ENCODE assay signal across 16 cellular contexts in the genomic region with DNA sequence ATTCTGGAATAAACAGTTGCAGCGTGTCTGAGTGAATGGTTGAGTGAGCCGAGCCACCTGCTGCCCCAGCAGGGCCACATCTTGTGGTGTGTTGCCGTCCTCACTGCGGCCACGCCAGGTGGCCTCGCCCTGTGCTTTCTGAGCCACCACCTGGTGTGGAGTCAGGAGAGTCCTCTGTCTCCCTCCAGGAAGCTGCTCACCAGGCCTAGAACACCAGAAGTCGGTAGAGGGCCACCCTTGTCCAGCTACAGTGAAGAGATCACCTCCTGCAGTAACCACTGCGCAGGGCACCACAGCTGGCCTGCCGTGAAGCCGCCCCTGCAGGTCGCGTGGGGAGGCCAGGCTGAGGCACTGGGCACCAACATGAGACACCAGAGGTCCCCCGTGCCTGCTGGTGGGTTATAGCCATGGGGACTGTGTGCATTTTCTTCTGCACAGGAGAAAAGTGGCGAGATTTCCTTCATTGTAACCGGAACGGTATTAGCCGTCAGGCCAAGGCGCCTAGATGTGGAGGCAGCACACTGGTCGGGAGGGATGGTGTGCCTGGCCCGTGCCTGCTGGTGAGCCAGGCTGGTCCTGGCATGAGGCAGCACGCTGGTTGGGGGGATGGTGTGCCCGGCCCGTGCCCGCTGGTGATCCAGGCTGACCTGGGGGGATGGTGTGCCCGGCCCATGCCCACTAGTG. TPM values are rescaled to one million over a fixed set of nuclear protein-coding genes. Genes with fewer than 3 reads are reported as not detected.
DNase-seq lines count a peak whose midpoint lies in the region; ATAC-seq, FAIRE-seq and TF ChIP-seq lines count a peak whose summit lies in the region.
"Had no signal": no experiment of that assay in that cellular context is flagged by ENCODE, and none has a peak within 500 bp of the region (broad histone marks: within the 10 kb centered on the region; RNA-seq: fewer than 3 reads in every experiment).

No MANE protein-coding gene starts in this region.

- peak overlapping the region; percentile 86 to 91 for H3K27ac ChIP-seq in tibial artery
- H3K27ac ChIP-seq: prostate gland, SK-N-MC, VCaP had no signal

- no peaks in the 10 kb centered on the region for H3K27me3 Mint-ChIP-seq in activated CD8-positive, alpha-beta T cell treated with anti-CD3 and anti-CD28 coated beads, Interleukin-2, amount 10 ng/mL, durations not matched to agents 7 days and 5 days (ENCODE audit: low read depth)
- H3K27me3 Mint-ChIP-seq in activated CD8-positive, alpha-beta T cell treated with anti-CD3 and anti-CD28 coated beads for 36 hours: no peaks in the 10 kb centered on the region
- H3K27me3 Mint-ChIP-seq in activated T-helper 17 cell treated with anti-CD3 and anti-CD28 coated beads, Interleukin-2, amount 50 U/mL, for 72 hours: no peaks in the 10 kb centered on the region

- H3K4me1 Mint-ChIP-seq in activated CD8-positive, alpha-beta T cell treated with anti-CD3 and anti-CD28 coated beads, Interleukin-2, amount 10 ng/mL, durations not matched to agents 7 days and 5 days (ENCODE audit: low read depth): peaks cover 35% of the 10 kb centered on the region
- H3K4me1 Mint-ChIP-seq in activated CD8-positive, alpha-beta T cell treated with anti-CD3 and anti-CD28 coated beads for 36 hours (ENCODE audit: low read depth): peaks cover 14% of the 10 kb centered on the region
- peaks cover 15% of the 10 kb centered on the region for H3K4me1 Mint-ChIP-seq in activated T-helper 17 cell treated with anti-CD3 and anti-CD28 coated beads, Interleukin-2, amount 50 U/mL, for 72 hours

- no peak for DNase-seq in activated CD8-positive, alpha-beta T cell treated with anti-CD3 and anti-CD28 coated beads, Interleukin-2, amount 10 ng/mL, durations not matched to agents 7 days and 5 days
- DNase-seq in activated CD8-positive, alpha-beta T cell treated with anti-CD3 and anti-CD28 coated beads for 36 hours: no peak
- peak; percentile 56 for DNase-seq in NCI-H2107 (lab: John Stamatoyannopoulos, UW)
- no peak for DNase-seq in tibial artery
- DNase-seq in frontal cortex (ENCODE audit: low spot score in 2 of 2): no peak
- DNase-seq: activated T-cell treated with anti-CD3 and anti-CD28 coated beads for 4 hours; left cardiac atrium; NCI-H1092; stimulated activated CD4-positive, alpha-beta T cell treated with anti-CD3 and anti-CD28 coated beads, Interleukin-15, amount 100 ng/mL, for 24 hours had no signal

- POLR2A ChIA-PET in activated CD8-positive, alpha-beta T cell treated with anti-CD3 and anti-CD28 coated beads, Interleukin-2, amount 10 ng/mL, durations not matched to agents 7 days and 5 days (lab: Charles Lee): no interaction called here
- POLR2A ChIA-PET in activated CD8-positive, alpha-beta T cell treated with anti-CD3 and anti-CD28 coated beads for 36 hours (lab: Charles Lee): no interaction called here

- no peak for FAIRE-seq in frontal cortex (lab: Jason Lieb, UNC)
- FAIRE-seq: colon had no signal

- no peak for ATAC-seq in activated CD8-positive, alpha-beta T cell treated with anti-CD3 and anti-CD28 coated beads, Interleukin-2, amount 10 ng/mL, durations not matched to agents 7 days and 5 days
- no peak for ATAC-seq in activated CD8-positive, alpha-beta T cell treated with anti-CD3 and anti-CD28 coated beads for 36 hours
- ATAC-seq in activated T-helper 17 cell treated with anti-CD3 and anti-CD28 coated beads, Interleukin-2, amount 50 U/mL, for 72 hours (replicated peaks): no peak
- ATAC-seq in HG03196 (IDR thresholded peaks at IDR 0.05; ENCODE audit: unreplicated experiment): no peak
- ATAC-seq in GM19324 (IDR thresholded peaks at IDR 0.05; ENCODE audit: low FRiP score, unreplicated experiment): no peak
- ATAC-seq: left cardiac atrium had no signal

- no peak overlapping the region for H3K4me3 Mint-ChIP-seq in activated CD8-positive, alpha-beta T cell treated with anti-CD3 and anti-CD28 coated beads, Interleukin-2, amount 10 ng/mL, durations not matched to agents 7 days and 5 days
- H3K4me3 Mint-ChIP-seq in activated CD8-positive, alpha-beta T cell treated with anti-CD3 and anti-CD28 coated beads for 36 hours: no peak overlapping the region
- no peak overlapping the region for H3K4me3 Mint-ChIP-seq in activated T-helper 17 cell treated with anti-CD3 and anti-CD28 coated beads, Interleukin-2, amount 50 U/mL, for 72 hours

- peaks cover 0 to 51% (median 29%) of the 10 kb centered on the region in 4 donors for H3K4me1 ChIP-seq in tibial artery
- H3K4me1 ChIP-seq: prostate gland had no signal

- no peaks in the 10 kb centered on the region for H3K9me3 Mint-ChIP-seq in activated CD8-positive, alpha-beta T cell treated with anti-CD3 and anti-CD28 coated beads, Interleukin-2, amount 10 ng/mL, durations not matched to agents 7 days and 5 days (ENCODE audit: insufficient read depth)
- no peaks in the 10 kb centered on the region for H3K9me3 Mint-ChIP-seq in activated CD8-positive, alpha-beta T cell treated with anti-CD3 and anti-CD28 coated beads for 36 hours
- H3K9me3 Mint-ChIP-seq in activated T-helper 17 cell treated with anti-CD3 and anti-CD28 coated beads, Interleukin-2, amount 50 U/mL, for 72 hours: no peaks in the 10 kb centered on the region

- no peaks in the 10 kb centered on the region for H3K27me3 ChIP-seq in tibial artery

- H3K27ac Mint-ChIP-seq in activated CD8-positive, alpha-beta T cell treated with anti-CD3 and anti-CD28 coated beads, Interleukin-2, amount 10 ng/mL, durations not matched to agents 7 days and 5 days: peak overlapping the region; percentile 33
- H3K27ac Mint-ChIP-seq in activated CD8-positive, alpha-beta T cell treated with anti-CD3 and anti-CD28 coated beads for 36 hours: no peak overlapping the region
- H3K27ac Mint-ChIP-seq in activated T-helper 17 cell treated with anti-CD3 and anti-CD28 coated beads, Interleukin-2, amount 50 U/mL, for 72 hours: peak overlapping the region; percentile 67

- H3K36me3 Mint-ChIP-seq in activated CD8-positive, alpha-beta T cell treated with anti-CD3 and anti-CD28 coated beads, Interleukin-2, amount 10 ng/mL, durations not matched to agents 7 days and 5 days (ENCODE audit: low read depth): peaks cover 22% of the 10 kb centered on the region
- peaks cover 5% of the 10 kb centered on the region for H3K36me3 Mint-ChIP-seq in activated CD8-positive, alpha-beta T cell treated with anti-CD3 and anti-CD28 coated beads for 36 hours (ENCODE audit: low read depth)
- H3K36me3 Mint-ChIP-seq in activated T-helper 17 cell treated with anti-CD3 and anti-CD28 coated beads, Interleukin-2, amount 50 U/mL, for 72 hours (ENCODE audit: low read depth): peaks cover 45% of the 10 kb centered on the region

- H3K4me3 ChIP-seq in tibial artery: no peak overlapping the region
- H3K4me3 ChIP-seq: prostate gland, SK-N-MC had no signal

- H3K9me3 ChIP-seq in tibial artery: no peaks in the 10 kb centered on the region
- H3K9me3 ChIP-seq: prostate gland had no signal

- peaks cover 14 to 30% (median 25%) of the 10 kb centered on the region in 3 donors for H3K36me3 ChIP-seq in tibial artery

- TF ChIP-seq CTCF in activated CD8-positive, alpha-beta T cell treated with anti-CD3 and anti-CD28 coated beads for 36 hours (IDR thresholded peaks at IDR 0.05): no peak
- TF ChIP-seq CTCF in tibial artery (IDR thresholded peaks at IDR 0.05): no peak

- intact Hi-C loops in activated CD8-positive, alpha-beta T cell treated with anti-CD3 and anti-CD28 coated beads for 36 hours (cut with micrococcal nuclease): loop anchor here (10.0 kb wide), 1 partner anchor 64 kb away; no protein-coding TSS in a partner anchor
- intact Hi-C loops in tibial artery (cut with DNase I; ENCODE audit: low total_unique reads): loop anchor here (5.0 kb wide), 1 partner anchor 38 kb away; a partner anchor contains a TSS

- CTCF ChIA-PET in activated CD8-positive, alpha-beta T cell treated with anti-CD3 and anti-CD28 coated beads, Interleukin-2, amount 10 ng/mL, durations not matched to agents 7 days and 5 days (lab: Charles Lee): no interaction called here
- CTCF ChIA-PET in activated CD8-positive, alpha-beta T cell treated with anti-CD3 and anti-CD28 coated beads for 36 hours (lab: Charles Lee): no interaction called here

RNA-seq across cellular contexts. Expression of a gene that starts 28.9 kb away (rescaled TPM):
- total RNA-seq in activated CD8-positive, alpha-beta T cell treated with anti-CD3 and anti-CD28 coated beads, Interleukin-2, amount 10 ng/mL, durations not matched to agents 7 days and 5 days: 10 to 100 TPM; 62.3 to 65.3 TPM
- 10 to 100 TPM; 55.6 to 59.5 TPM for total RNA-seq in activated CD8-positive, alpha-beta T cell treated with anti-CD3 and anti-CD28 coated beads for 36 hours
- 10 to 100 TPM; 38.2 to 59.4 TPM for total RNA-seq in activated T-helper 17 cell treated with anti-CD3 and anti-CD28 coated beads, Interleukin-2, amount 50 U/mL, for 72 hours
- total RNA-seq in frontal cortex: 40.8 TPM

RNA-seq across cellular contexts. Expression of a gene that starts 32.1 kb away (rescaled TPM):
- total RNA-seq in activated CD8-positive, alpha-beta T cell treated with anti-CD3 and anti-CD28 coated beads, Interleukin-2, amount 10 ng/mL, durations not matched to agents 7 days and 5 days: 100 to 1,000 TPM; 112 to 114 TPM
- 10 to 100 TPM; 63.9 to 65.4 TPM for total RNA-seq in activated CD8-positive, alpha-beta T cell treated with anti-CD3 and anti-CD28 coated beads for 36 hours
- total RNA-seq in activated T-helper 17 cell treated with anti-CD3 and anti-CD28 coated beads, Interleukin-2, amount 50 U/mL, for 72 hours: 100 to 1,000 TPM; 164 to 194 TPM
- total RNA-seq in frontal cortex: 42.8 TPM

RNA-seq across cellular contexts. Expression of a gene that starts 40.1 kb away (rescaled TPM):
- total RNA-seq in activated CD8-positive, alpha-beta T cell treated with anti-CD3 and anti-CD28 coated beads, Interleukin-2, amount 10 ng/mL, durations not matched to agents 7 days and 5 days: 100 to 1,000 TPM; 220 to 247 TPM
- total RNA-seq in activated CD8-positive, alpha-beta T cell treated with anti-CD3 and anti-CD28 coated beads for 36 hours: 100 to 1,000 TPM; 189 to 192 TPM
- 100 to 1,000 TPM; 297 to 323 TPM for total RNA-seq in activated T-helper 17 cell treated with anti-CD3 and anti-CD28 coated beads, Interleukin-2, amount 50 U/mL, for 72 hours
- 19.2 TPM for total RNA-seq in frontal cortex
